In the genomic region with DNA sequence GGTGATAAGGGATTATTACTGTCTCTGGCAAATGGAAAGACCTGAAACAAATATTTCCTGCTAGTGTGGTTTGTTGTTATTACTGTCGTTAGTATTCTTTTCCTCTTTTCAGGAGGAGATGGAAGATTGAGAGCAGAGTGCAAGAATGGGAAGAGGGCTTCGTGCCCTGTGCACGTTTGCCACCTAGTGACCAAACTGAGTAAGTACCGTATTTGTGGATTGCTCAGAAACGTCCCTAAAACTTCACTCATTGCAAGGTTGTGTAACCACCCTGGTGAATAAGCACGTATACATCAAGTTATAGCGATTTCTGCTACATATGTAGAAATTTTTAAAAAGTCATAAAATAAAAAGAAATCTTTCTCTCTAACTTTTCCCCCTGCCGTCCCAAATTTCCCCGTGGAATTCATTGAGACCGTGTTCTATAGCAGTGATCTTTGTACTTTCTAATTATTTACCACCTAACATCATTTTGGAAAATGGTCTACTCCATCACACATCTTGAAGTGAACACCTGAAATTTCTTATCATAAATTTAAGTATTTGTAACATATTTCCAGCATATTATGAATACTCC, we compare ENCODE assay signal across 8 cellular contexts. TPM values are rescaled to one million over a fixed set of nuclear protein-coding genes. Genes with fewer than 3 reads are reported as not detected.
DNase-seq lines count a peak whose midpoint lies in the region; ATAC-seq, FAIRE-seq and TF ChIP-seq lines count a peak whose summit lies in the region.

No MANE protein-coding gene starts in this region.

- FAIRE-seq in keratinocyte (lab: Jason Lieb, UNC): peak; percentile 86

- no peaks in the 10 kb centered on the region for H3K9me1 ChIP-seq in keratinocyte (ENCODE audit: control insufficient read depth, extremely low read depth, insufficient read depth, low read length)

- in situ Hi-C loops in astrocyte of the spinal cord (cut with HindIII; ENCODE audit: low sequenced_read_pairs): no loop called here

- no peaks in the 10 kb centered on the region for H3K4me1 ChIP-seq in keratinocyte (ENCODE audit: control insufficient read depth, extremely low read depth, insufficient read depth, low read length)
- no peaks in the 10 kb centered on the region for H3K4me1 ChIP-seq in uterus

- no peaks in the 10 kb centered on the region for H3K9me3 ChIP-seq in keratinocyte (ENCODE audit: control insufficient read depth, low read depth, low read length)
- H3K9me3 ChIP-seq in uterus: no peaks in the 10 kb centered on the region

- TF ChIP-seq POLR2A in uterus (IDR thresholded peaks at IDR 0.05): no peak

- DNase-seq in AG10803 (ENCODE audit: low read depth) (peak; percentile 40), GM12865 (ENCODE audit: low read depth) (peak; percentile 33), NCI-H2196 (lab: John Stamatoyannopoulos, UW; ENCODE audit: unreplicated experiment) (peak; percentile 4), astrocyte of the spinal cord (ENCODE audit: low read depth, low spot score) (peak; percentile 45), keratinocyte (ENCODE audit: low read depth, low spot score) (no peak), uterus (no peak)
- DNase-seq in activated naive CD4-positive, alpha-beta T cell treated with Interleukin-2 at 50 U/mL for 16 hours: no peak

- H3K36me3 ChIP-seq in keratinocyte (ENCODE audit: control insufficient read depth in 2 of 2, extremely low read depth in 1 of 2, insufficient read depth in 2 of 2, low read length in 2 of 2) (no peaks in the 10 kb centered on the region), uterus (no peaks in the 10 kb centered on the region)

- dilution Hi-C loops in keratinocyte (cut with MboI; ENCODE audit: extremely low pct_ligation_motif_present, low sequenced_read_pairs): no loop called here

- peak; percentile 78 for ATAC-seq in HG02759 (IDR thresholded peaks at IDR 0.05; ENCODE audit: unreplicated experiment)

- TF ChIP-seq CTCF in AG10803 (conservative IDR thresholded peaks at IDR 0.05; ENCODE audit: low read length) (peak; percentile 77), GM12865 (IDR thresholded peaks at IDR 0.05; ENCODE audit: insufficient read depth, low read depth, low read length, missing control alignments) (peak; percentile 58), astrocyte of the spinal cord (IDR thresholded peaks at IDR 0.05; ENCODE audit: low read depth, low read length) (peak; percentile 84), keratinocyte (optimal IDR thresholded peaks at IDR 0.05 in 1 of 3, IDR thresholded peaks at IDR 0.05 in 1 of 3, conservative IDR thresholded peaks at IDR 0.05 in 1 of 3; ENCODE audit: extremely low read depth in 1 of 3, insufficient read depth in 2 of 3, low read length in 3 of 3) (peak; percentile 81 to 90 (median 82)), uterus (IDR thresholded peaks at IDR 0.05) (peak; percentile 47 to 57 (median 50))

- no peaks in the 10 kb centered on the region for H4K20me1 ChIP-seq in keratinocyte (ENCODE audit: control insufficient read depth, extremely low read depth, insufficient read depth, low read length)

- no peaks in the 10 kb centered on the region for H3K79me2 ChIP-seq in keratinocyte (ENCODE audit: control insufficient read depth, insufficient read depth, low read length)

- H3K4me3 ChIP-seq in AG10803 (ENCODE audit: low read length) (no peak overlapping the region), GM12865 (ENCODE audit: low read depth, low read length) (no peak overlapping the region), astrocyte of the spinal cord (ENCODE audit: low read depth, low read length) (no peak overlapping the region), keratinocyte (ENCODE audit: control insufficient read depth in 2 of 3, extremely low read depth in 1 of 3, insufficient read depth in 2 of 3, low read depth in 1 of 3, low read length in 3 of 3) (no peak overlapping the region), uterus (no peak overlapping the region)

- H2AFZ ChIP-seq in keratinocyte (ENCODE audit: control insufficient read depth, low read length): no peak overlapping the region

- H3K9ac ChIP-seq in keratinocyte (ENCODE audit: control insufficient read depth, extremely low read depth, insufficient read depth, low read length): no peak overlapping the region

- no peaks in the 10 kb centered on the region for H3K27me3 ChIP-seq in keratinocyte (ENCODE audit: control insufficient read depth, extremely low read depth, insufficient read depth, low read length)
- H3K27me3 ChIP-seq in uterus: peaks cover 0 to 6% of the 10 kb centered on the region in 2 donors

- H3K27ac ChIP-seq in keratinocyte (ENCODE audit: control insufficient read depth, insufficient read depth, low read length) (no peak overlapping the region), uterus (no peak overlapping the region)

- intact Hi-C loops in uterus (cut with DNase I; ENCODE audit: low total_unique reads): no loop called here

- no peak overlapping the region for H3K4me2 ChIP-seq in keratinocyte (ENCODE audit: control insufficient read depth, extremely low read depth, insufficient read depth, low read depth, low read length)

RNA-seq across cellular contexts. Expression of gene LINC00632, which starts 24.3 kb away (rescaled TPM):
- polyA plus RNA-seq in keratinocyte: 2.2 to 4.5 TPM (median 3.0 TPM) in 3 replicates
- polyA plus RNA-seq in keratinocyte (2011; ENCODE audit: low read depth): 0.22 TPM
- polyA plus RNA-seq in keratinocyte (2011; cell fraction: cytosol; rRNA removed): 3.8 and 7.0 TPM in 2 replicates
- 0.76 and 1.1 TPM in 2 replicates for polyA plus RNA-seq in keratinocyte (2011; cell fraction: nucleus; rRNA removed)
- 1.1 and 1.6 TPM in 2 replicates for polyA plus RNA-seq in keratinocyte (2012; ENCODE audit: low replicate concordance)
- polyA minus RNA-seq in keratinocyte: 0.16 to 2.3 TPM (median 1.4 TPM) in 3 replicates
- not detected for polyA minus RNA-seq in keratinocyte (2011; cell fraction: cytosol; rRNA and poly(A)+ RNA removed)
- 0.21 and 1.7 TPM in 2 replicates for polyA minus RNA-seq in keratinocyte (2011; cell fraction: nucleus; rRNA and poly(A)+ RNA removed)
- total RNA-seq in uterus: 100 to 1,000 TPM in 1 of 4 donors, 10 to 100 TPM in 3; 14.4 to 228 (median 32.4) TPM

Comparison
In these comparisons a context has a peak if more than half of its experiments do, and no peak if none do; other contexts are left out.
1. DNase-seq: peak in AG10803 (single experiment), GM12865 (single experiment), NCI-H2196 (single experiment) and astrocyte of the spinal cord (single experiment); none in keratinocyte (single experiment), uterus (0 of 2) and activated naive CD4-positive, alpha-beta T cell treated with Interleukin-2 at 50 U/mL for 16 hours (single experiment).
2. Peak in every context shown above with its lines, with median percentiles within 50 percentile points of each other: CTCF ChIP-seq.